Comparison of ENCODE assay signal across 8 cellular contexts in the genomic region with DNA sequence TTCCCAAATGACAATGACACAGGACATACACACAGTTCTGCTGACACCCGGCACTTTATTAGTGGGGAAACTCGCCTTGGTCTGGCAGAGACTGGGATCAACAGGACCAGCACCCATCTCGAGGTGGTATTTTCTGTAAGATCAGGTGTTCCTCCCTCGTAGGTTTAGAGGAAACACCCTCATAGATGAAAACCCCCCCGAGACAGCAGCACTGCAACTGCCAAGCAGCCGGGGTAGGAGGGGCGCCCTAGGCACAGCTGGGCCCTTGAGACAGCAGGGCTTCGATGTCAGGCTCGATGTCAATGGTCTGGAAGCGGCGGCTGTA. TPM values are rescaled to one million over a fixed set of nuclear protein-coding genes. Genes with fewer than 3 reads are reported as not detected.
A peak's percentile ranks its signal among the peaks of the same experiment; 100 is the strongest.
DNase-seq lines count a peak whose midpoint lies in the region; ATAC-seq, FAIRE-seq and TF ChIP-seq lines count a peak whose summit lies in the region.
"Not testable (repeated sequence)": the region's sequence is repeated elsewhere in the genome, so short reads cannot be mapped to it uniquely, and the experiment has no call there.

No MANE protein-coding gene starts in this region.

- not testable (repeated sequence) for H3K9me3 Mint-ChIP-seq in activated naive CD8-positive, alpha-beta T cell treated with anti-CD3 and anti-CD28 coated beads, Interleukin-2, amount 10 ng/mL, durations not matched to agents 7 days and 5 days

- not testable (repeated sequence) for TF ChIP-seq RAD21 in SK-N-SH (IDR thresholded peaks at IDR 0.05; ENCODE audit: low read length)

- H3F3A ChIP-seq in SK-N-SH (replicated peaks; ENCODE audit: insufficient read depth), result peaks cover 53% of the 10 kb centered on the region

- not testable (repeated sequence) for FAIRE-seq in keratinocyte (lab: Jason Lieb, UNC)

- peak overlapping the region; percentile 89 for H3K27ac ChIP-seq in C4-2B
- H3K27ac ChIP-seq in SK-N-SH (ENCODE audit: low read depth in 2 of 2, low read length in 1 of 2), result peak overlapping the region in 1 of 2 experiments; percentile 89; a peak in 2 of 4 replicates
- H3K27ac ChIP-seq in keratinocyte (ENCODE audit: control insufficient read depth, insufficient read depth, low read length), result peak overlapping the region; percentile 79
- H3K27ac ChIP-seq in neutrophil, result peak overlapping the region; percentile 89
- peak overlapping the region; percentile 46 for H3K27ac ChIP-seq in temporal lobe (ENCODE audit: low read depth, low read length)

- H3K79me2 ChIP-seq in SK-N-SH (ENCODE audit: insufficient read depth) (peaks cover 41% of the 10 kb centered on the region), keratinocyte (ENCODE audit: control insufficient read depth, insufficient read depth, low read length) (peaks cover 19% of the 10 kb centered on the region)

- POLR2A ChIA-PET in SK-N-SH (lab: Yijun Ruan, JAX), result interaction anchor here (0.7 to 1.0 kb wide), 2 partner anchors 17 to 55 kb away, joined by 3 read pairs; partner anchors contain the start of genes RHOA, TCTA and USP4
- POLR2A ChIA-PET in activated naive CD8-positive, alpha-beta T cell treated with anti-CD3 and anti-CD28 coated beads, Interleukin-2, amount 10 ng/mL, durations not matched to agents 7 days and 5 days (lab: Charles Lee), result interaction anchor here (1.0 to 3.4 kb wide), 6 partner anchors 12 to 60 kb away, joined by 3 to 46 read pairs (median 6); partner anchors contain the start of genes RHOA, TCTA and USP4

- not testable (repeated sequence) for H3K9me3 ChIP-seq in SK-N-SH; endocrine pancreas (ENCODE audit: control insufficient read depth, low read length); keratinocyte (ENCODE audit: control insufficient read depth, low read depth, low read length); neutrophil

- not testable (repeated sequence) for H3K9me2 ChIP-seq in SK-N-SH

- H3K4me2 ChIP-seq in SK-N-SH (peak overlapping the region; percentile 89), keratinocyte (ENCODE audit: control insufficient read depth, extremely low read depth, insufficient read depth, low read depth, low read length) (peak overlapping the region; percentile 91)

- H4K20me1 ChIP-seq in SK-N-SH (ENCODE audit: insufficient read depth); keratinocyte (ENCODE audit: control insufficient read depth, extremely low read depth, insufficient read depth, low read length): not testable (repeated sequence)

- not testable (repeated sequence) for H3K27me3 Mint-ChIP-seq in activated naive CD8-positive, alpha-beta T cell treated with anti-CD3 and anti-CD28 coated beads, Interleukin-2, amount 10 ng/mL, durations not matched to agents 7 days and 5 days

- not testable (repeated sequence) for TF ChIP-seq EP300 in SK-N-SH (IDR thresholded peaks at IDR 0.05; ENCODE audit: borderline replicate concordance in 1 of 2, low read depth in 1 of 2, low read length in 1 of 2)

- dilution Hi-C loops in keratinocyte (cut with MboI; ENCODE audit: extremely low pct_ligation_motif_present, low sequenced_read_pairs), result not testable (repeated sequence)

- CTCF ChIA-PET in SK-N-SH (lab: Yijun Ruan, JAX), result interaction anchor here (1.0 to 1.7 kb wide), 3 partner anchors 17 to 186 kb away, joined by 4 to 5 read pairs (median 4); partner anchors contain the start of gene KLHDC8B

- not testable (repeated sequence) for H2AFZ ChIP-seq in SK-N-SH (ENCODE audit: low read depth); keratinocyte (ENCODE audit: control insufficient read depth, low read length)

- peak overlapping the region; percentile 92; the same call in 1 of the 2 replicates for H3K9ac ChIP-seq in SK-N-SH
- H3K9ac ChIP-seq in endocrine pancreas (ENCODE audit: control insufficient read depth, insufficient read depth, low read length), result peak overlapping the region; percentile 85
- H3K9ac ChIP-seq in keratinocyte (ENCODE audit: control insufficient read depth, extremely low read depth, insufficient read depth, low read length), result peak overlapping the region; percentile 78

- H3K9me1 ChIP-seq in keratinocyte (ENCODE audit: control insufficient read depth, extremely low read depth, insufficient read depth, low read length), result not testable (repeated sequence)

- H3K4me3 ChIP-seq in SK-N-SH (ENCODE audit: low read depth in 2 of 2, low read length in 1 of 2), result peak overlapping the region; percentile 57 to 80
- peak overlapping the region; percentile 19 for H3K4me3 ChIP-seq in endocrine pancreas (ENCODE audit: control insufficient read depth, insufficient read depth, low read length)
- peak overlapping the region; percentile 65 to 73 (median 66) for H3K4me3 ChIP-seq in keratinocyte (ENCODE audit: control insufficient read depth in 2 of 3, extremely low read depth in 1 of 3, insufficient read depth in 2 of 3, low read depth in 1 of 3, low read length in 3 of 3)
- peak overlapping the region; percentile 65 to 68 for H3K4me3 ChIP-seq in neutrophil (ENCODE audit: low read depth in 1 of 2, low read length in 1 of 2)

- H3K4me1 Mint-ChIP-seq in activated naive CD8-positive, alpha-beta T cell treated with anti-CD3 and anti-CD28 coated beads, Interleukin-2, amount 10 ng/mL, durations not matched to agents 7 days and 5 days, result peaks cover 25% of the 10 kb centered on the region

- H3K4me3 Mint-ChIP-seq in activated naive CD8-positive, alpha-beta T cell treated with anti-CD3 and anti-CD28 coated beads, Interleukin-2, amount 10 ng/mL, durations not matched to agents 7 days and 5 days, result peak overlapping the region; percentile 89

- H3K36me3 ChIP-seq in SK-N-SH (replicated peaks in 1 of 2; ENCODE audit: control insufficient read depth in 1 of 2, insufficient read depth in 2 of 2, low read length in 1 of 2) (peaks cover 22 to 53% of the 10 kb centered on the region in 2 experiments), keratinocyte (ENCODE audit: control insufficient read depth in 2 of 2, extremely low read depth in 1 of 2, insufficient read depth in 2 of 2, low read length in 2 of 2) (peaks cover 17 to 33% of the 10 kb centered on the region in 2 experiments), neutrophil (peaks cover 45% of the 10 kb centered on the region)
- H3K36me3 ChIP-seq in endocrine pancreas (ENCODE audit: control insufficient read depth, insufficient read depth, low read length), result not testable (repeated sequence)

- H3K27me3 ChIP-seq in SK-N-SH (ENCODE audit: insufficient read depth); endocrine pancreas (ENCODE audit: control insufficient read depth, insufficient read depth, low read length); keratinocyte (ENCODE audit: control insufficient read depth, extremely low read depth, insufficient read depth, low read length); neutrophil: not testable (repeated sequence)

- peaks cover 35% of the 10 kb centered on the region for H3K36me3 Mint-ChIP-seq in activated naive CD8-positive, alpha-beta T cell treated with anti-CD3 and anti-CD28 coated beads, Interleukin-2, amount 10 ng/mL, durations not matched to agents 7 days and 5 days

- not testable (repeated sequence) for TF ChIP-seq CTCF in C4-2B (conservative IDR thresholded peaks at IDR 0.05); SK-N-SH (IDR thresholded peaks at IDR 0.05); keratinocyte (optimal IDR thresholded peaks at IDR 0.05 in 1 of 3, IDR thresholded peaks at IDR 0.05 in 1 of 3, conservative IDR thresholded peaks at IDR 0.05 in 1 of 3; ENCODE audit: extremely low read depth in 1 of 3, insufficient read depth in 2 of 3, low read length in 3 of 3); neutrophil (IDR thresholded peaks at IDR 0.05)

- H3K4me1 ChIP-seq in SK-N-SH (ENCODE audit: control insufficient read depth in 1 of 2, insufficient read depth in 2 of 2, low read depth in 1 of 2, low read length in 1 of 2) (peaks cover 20 to 25% of the 10 kb centered on the region in 2 experiments; a peak in 3 of 4 replicates), keratinocyte (ENCODE audit: control insufficient read depth, extremely low read depth, insufficient read depth, low read length) (peaks cover 39% of the 10 kb centered on the region), neutrophil (ENCODE audit: control insufficient read depth in 1 of 2, insufficient read depth in 1 of 2, low read depth in 1 of 2, low read length in 1 of 2) (peaks cover 42 to 44% of the 10 kb centered on the region in 2 experiments)
- not testable (repeated sequence) for H3K4me1 ChIP-seq in endocrine pancreas (ENCODE audit: control insufficient read depth, insufficient read depth, low read length)

- WGBS in SK-N-SH (ENCODE audit: low lambda C conversion rate), result 73% methylated on average over 5 of the region's 11 CpGs

- ATAC-seq in HG03159 (IDR thresholded peaks at IDR 0.05; ENCODE audit: unreplicated experiment), result peak; percentile 8
- ATAC-seq in activated naive CD8-positive, alpha-beta T cell treated with anti-CD3 and anti-CD28 coated beads, Interleukin-2, amount 10 ng/mL, durations not matched to agents 7 days and 5 days (ENCODE audit: low read depth), result peak; percentile 10

- DNase-seq in SK-N-SH; activated naive CD8-positive, alpha-beta T cell treated with anti-CD3 and anti-CD28 coated beads, Interleukin-2, amount 10 ng/mL, durations not matched to agents 7 days and 5 days; keratinocyte (ENCODE audit: low read depth, low spot score): not testable (repeated sequence)

- H3K27ac Mint-ChIP-seq in activated naive CD8-positive, alpha-beta T cell treated with anti-CD3 and anti-CD28 coated beads, Interleukin-2, amount 10 ng/mL, durations not matched to agents 7 days and 5 days, result peak overlapping the region; percentile 87

RNA-seq across cellular contexts. Expression of gene GPX1, which starts 1.1 kb away (rescaled TPM):
- polyA plus RNA-seq in SK-N-SH (2012; rRNA removed) (661 and 815 TPM in 2 replicates), keratinocyte (395 to 588 TPM (median 427 TPM) in 3 replicates)
- 391 and 496 TPM in 2 replicates for polyA plus RNA-seq in SK-N-SH (2012; cell fraction: cytosol; rRNA removed)
- 254 and 446 TPM in 2 replicates for polyA plus RNA-seq in SK-N-SH (2012; cell fraction: nucleus; rRNA removed)
- total RNA-seq in activated naive CD8-positive, alpha-beta T cell treated with anti-CD3 and anti-CD28 coated beads, Interleukin-2, amount 10 ng/mL, durations not matched to agents 7 days and 5 days, result 10 to 100 TPM; 86.4 to 90.6 TPM
- 59.1 TPM for polyA plus RNA-seq in keratinocyte (2011; ENCODE audit: low read depth)
- polyA plus RNA-seq in keratinocyte (2011; cell fraction: cytosol; rRNA removed), result 410 and 894 TPM in 2 replicates
- polyA plus RNA-seq in keratinocyte (2011; cell fraction: nucleus; rRNA removed), result 137 and 206 TPM in 2 replicates
- polyA plus RNA-seq in keratinocyte (2012; ENCODE audit: low replicate concordance), result 197 and 503 TPM in 2 replicates
- 126 to 280 TPM (median 176 TPM) in 3 replicates for polyA minus RNA-seq in keratinocyte
- 674 TPM for polyA minus RNA-seq in keratinocyte (2011; cell fraction: cytosol; rRNA and poly(A)+ RNA removed)
- polyA minus RNA-seq in keratinocyte (2011; cell fraction: nucleus; rRNA and poly(A)+ RNA removed), result 67.9 and 72.7 TPM in 2 replicates
- total RNA-seq in temporal lobe, result 44.7 TPM

RNA-seq across cellular contexts. Expression of gene USP4, which starts 17.2 kb away (rescaled TPM):
- polyA plus RNA-seq in SK-N-SH (2012; rRNA removed) (33.2 and 45.6 TPM in 2 replicates), keratinocyte (39.5 to 47.8 TPM (median 45.6 TPM) in 3 replicates)
- 25.0 and 29.3 TPM in 2 replicates for polyA plus RNA-seq in SK-N-SH (2012; cell fraction: cytosol; rRNA removed)
- polyA plus RNA-seq in SK-N-SH (2012; cell fraction: nucleus; rRNA removed), result 93.9 and 124 TPM in 2 replicates
- total RNA-seq in activated naive CD8-positive, alpha-beta T cell treated with anti-CD3 and anti-CD28 coated beads, Interleukin-2, amount 10 ng/mL, durations not matched to agents 7 days and 5 days, result 10 to 100 TPM; 89.6 to 90.0 TPM
- 53.6 TPM for polyA plus RNA-seq in keratinocyte (2011; ENCODE audit: low read depth)
- 27.7 and 33.1 TPM in 2 replicates for polyA plus RNA-seq in keratinocyte (2011; cell fraction: cytosol; rRNA removed)
- polyA plus RNA-seq in keratinocyte (2011; cell fraction: nucleus; rRNA removed), result 65.0 and 69.3 TPM in 2 replicates
- 33.5 and 38.5 TPM in 2 replicates for polyA plus RNA-seq in keratinocyte (2012; ENCODE audit: low replicate concordance)
- 56.3 to 101 TPM (median 82.3 TPM) in 3 replicates for polyA minus RNA-seq in keratinocyte
- 25.9 TPM for polyA minus RNA-seq in keratinocyte (2011; cell fraction: cytosol; rRNA and poly(A)+ RNA removed)
- 30.4 and 60.2 TPM in 2 replicates for polyA minus RNA-seq in keratinocyte (2011; cell fraction: nucleus; rRNA and poly(A)+ RNA removed)
- total RNA-seq in temporal lobe, result 26.3 TPM

RNA-seq across cellular contexts. Expression of gene RHOA, which starts 54.7 kb away (rescaled TPM):
- polyA plus RNA-seq in SK-N-SH (2012; rRNA removed) (221 and 312 TPM in 2 replicates), keratinocyte (216 to 588 TPM (median 332 TPM) in 3 replicates)
- polyA plus RNA-seq in SK-N-SH (2012; cell fraction: cytosol; rRNA removed), result 300 and 334 TPM in 2 replicates
- 174 and 183 TPM in 2 replicates for polyA plus RNA-seq in SK-N-SH (2012; cell fraction: nucleus; rRNA removed)
- 100 to 1,000 TPM; 428 to 441 TPM for total RNA-seq in activated naive CD8-positive, alpha-beta T cell treated with anti-CD3 and anti-CD28 coated beads, Interleukin-2, amount 10 ng/mL, durations not matched to agents 7 days and 5 days
- polyA plus RNA-seq in keratinocyte (2011; ENCODE audit: low read depth), result 345 TPM
- polyA plus RNA-seq in keratinocyte (2011; cell fraction: cytosol; rRNA removed), result 429 and 562 TPM in 2 replicates
- 205 and 231 TPM in 2 replicates for polyA plus RNA-seq in keratinocyte (2011; cell fraction: nucleus; rRNA removed)
- polyA plus RNA-seq in keratinocyte (2012; ENCODE audit: low replicate concordance), result 463 and 476 TPM in 2 replicates
- 394 to 579 TPM (median 534 TPM) in 3 replicates for polyA minus RNA-seq in keratinocyte
- polyA minus RNA-seq in keratinocyte (2011; cell fraction: cytosol; rRNA and poly(A)+ RNA removed), result 567 TPM
- 109 and 169 TPM in 2 replicates for polyA minus RNA-seq in keratinocyte (2011; cell fraction: nucleus; rRNA and poly(A)+ RNA removed)
- total RNA-seq in temporal lobe, result 104 TPM

RNA-seq across cellular contexts. Expression of gene TCTA, which starts 55.1 kb away (rescaled TPM):
- polyA plus RNA-seq in SK-N-SH (2012; rRNA removed) (42.1 and 57.5 TPM in 2 replicates), keratinocyte (16.5 to 21.2 TPM (median 20.4 TPM) in 3 replicates)
- 37.9 and 47.3 TPM in 2 replicates for polyA plus RNA-seq in SK-N-SH (2012; cell fraction: cytosol; rRNA removed)
- polyA plus RNA-seq in SK-N-SH (2012; cell fraction: nucleus; rRNA removed), result 26.5 and 29.9 TPM in 2 replicates
- 10 to 100 TPM; 30.3 TPM for total RNA-seq in activated naive CD8-positive, alpha-beta T cell treated with anti-CD3 and anti-CD28 coated beads, Interleukin-2, amount 10 ng/mL, durations not matched to agents 7 days and 5 days
- 0.60 TPM for polyA plus RNA-seq in keratinocyte (2011; ENCODE audit: low read depth)
- polyA plus RNA-seq in keratinocyte (2011; cell fraction: cytosol; rRNA removed), result 22.7 and 22.8 TPM in 2 replicates
- 10.8 and 13.8 TPM in 2 replicates for polyA plus RNA-seq in keratinocyte (2011; cell fraction: nucleus; rRNA removed)
- 6.7 and 11.8 TPM in 2 replicates for polyA plus RNA-seq in keratinocyte (2012; ENCODE audit: low replicate concordance)
- 10.8 to 13.7 TPM (median 12.8 TPM) in 3 replicates for polyA minus RNA-seq in keratinocyte
- polyA minus RNA-seq in keratinocyte (2011; cell fraction: cytosol; rRNA and poly(A)+ RNA removed), result 9.2 TPM
- polyA minus RNA-seq in keratinocyte (2011; cell fraction: nucleus; rRNA and poly(A)+ RNA removed), result 3.6 and 8.1 TPM in 2 replicates
- 9.3 TPM for total RNA-seq in temporal lobe
